Comparison of ENCODE assay signal across 1 cellular context in the genomic region with DNA sequence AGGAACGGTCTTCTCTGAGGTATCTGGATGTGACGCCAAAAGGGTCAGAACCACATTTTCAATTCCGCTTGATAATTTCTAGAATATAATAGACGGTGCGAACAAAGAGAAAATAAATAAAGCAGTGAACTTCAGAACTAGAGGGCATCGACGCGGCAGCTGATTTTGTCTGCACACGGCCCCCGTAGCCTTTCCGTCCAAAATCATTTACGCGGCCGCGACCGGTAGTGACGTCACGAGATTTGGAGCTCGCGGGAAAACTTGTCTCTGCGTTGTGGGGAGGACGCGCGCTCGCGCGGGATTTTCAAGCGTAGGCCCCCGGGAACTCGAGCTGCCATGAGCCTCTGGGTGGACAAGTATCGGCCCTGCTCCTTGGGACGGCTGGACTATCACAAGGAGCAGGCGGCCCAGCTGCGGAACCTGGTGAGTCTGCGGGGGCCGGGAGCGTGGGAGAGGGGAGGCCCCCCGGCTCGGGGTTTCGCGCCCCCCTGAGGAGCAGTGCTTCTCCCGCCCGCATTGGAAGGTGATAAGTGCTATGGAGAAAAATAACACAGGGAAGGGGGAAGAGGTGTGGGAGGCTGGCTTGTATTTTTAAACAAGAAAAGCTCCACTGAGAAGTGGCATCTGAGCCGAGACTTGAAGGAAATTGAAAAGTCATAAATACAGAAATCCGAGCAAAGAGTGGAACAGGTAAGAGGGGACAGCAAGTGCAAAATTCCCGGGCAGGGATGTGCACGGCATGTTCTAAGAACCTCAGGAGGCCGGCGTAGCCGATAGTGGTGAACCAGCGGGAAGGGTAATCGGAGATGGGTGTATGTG.
TF ChIP-seq lines count a peak whose summit lies in the region.

A gene with protein sequence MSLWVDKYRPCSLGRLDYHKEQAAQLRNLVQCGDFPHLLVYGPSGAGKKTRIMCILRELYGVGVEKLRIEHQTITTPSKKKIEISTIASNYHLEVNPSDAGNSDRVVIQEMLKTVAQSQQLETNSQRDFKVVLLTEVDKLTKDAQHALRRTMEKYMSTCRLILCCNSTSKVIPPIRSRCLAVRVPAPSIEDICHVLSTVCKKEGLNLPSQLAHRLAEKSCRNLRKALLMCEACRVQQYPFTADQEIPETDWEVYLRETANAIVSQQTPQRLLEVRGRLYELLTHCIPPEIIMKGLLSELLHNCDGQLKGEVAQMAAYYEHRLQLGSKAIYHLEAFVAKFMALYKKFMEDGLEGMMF (plus strand): TSS at position 307 of the 819 bp plus-strand sequence. CDS start 30 bp downstream, at position 337.

TF ChIP-seq in K562, 482 proteins besides CTCF, POLR2A, EP300 and RAD21 (continued from another document and continues in another):
- TF ChIP-seq, protein P1, sequence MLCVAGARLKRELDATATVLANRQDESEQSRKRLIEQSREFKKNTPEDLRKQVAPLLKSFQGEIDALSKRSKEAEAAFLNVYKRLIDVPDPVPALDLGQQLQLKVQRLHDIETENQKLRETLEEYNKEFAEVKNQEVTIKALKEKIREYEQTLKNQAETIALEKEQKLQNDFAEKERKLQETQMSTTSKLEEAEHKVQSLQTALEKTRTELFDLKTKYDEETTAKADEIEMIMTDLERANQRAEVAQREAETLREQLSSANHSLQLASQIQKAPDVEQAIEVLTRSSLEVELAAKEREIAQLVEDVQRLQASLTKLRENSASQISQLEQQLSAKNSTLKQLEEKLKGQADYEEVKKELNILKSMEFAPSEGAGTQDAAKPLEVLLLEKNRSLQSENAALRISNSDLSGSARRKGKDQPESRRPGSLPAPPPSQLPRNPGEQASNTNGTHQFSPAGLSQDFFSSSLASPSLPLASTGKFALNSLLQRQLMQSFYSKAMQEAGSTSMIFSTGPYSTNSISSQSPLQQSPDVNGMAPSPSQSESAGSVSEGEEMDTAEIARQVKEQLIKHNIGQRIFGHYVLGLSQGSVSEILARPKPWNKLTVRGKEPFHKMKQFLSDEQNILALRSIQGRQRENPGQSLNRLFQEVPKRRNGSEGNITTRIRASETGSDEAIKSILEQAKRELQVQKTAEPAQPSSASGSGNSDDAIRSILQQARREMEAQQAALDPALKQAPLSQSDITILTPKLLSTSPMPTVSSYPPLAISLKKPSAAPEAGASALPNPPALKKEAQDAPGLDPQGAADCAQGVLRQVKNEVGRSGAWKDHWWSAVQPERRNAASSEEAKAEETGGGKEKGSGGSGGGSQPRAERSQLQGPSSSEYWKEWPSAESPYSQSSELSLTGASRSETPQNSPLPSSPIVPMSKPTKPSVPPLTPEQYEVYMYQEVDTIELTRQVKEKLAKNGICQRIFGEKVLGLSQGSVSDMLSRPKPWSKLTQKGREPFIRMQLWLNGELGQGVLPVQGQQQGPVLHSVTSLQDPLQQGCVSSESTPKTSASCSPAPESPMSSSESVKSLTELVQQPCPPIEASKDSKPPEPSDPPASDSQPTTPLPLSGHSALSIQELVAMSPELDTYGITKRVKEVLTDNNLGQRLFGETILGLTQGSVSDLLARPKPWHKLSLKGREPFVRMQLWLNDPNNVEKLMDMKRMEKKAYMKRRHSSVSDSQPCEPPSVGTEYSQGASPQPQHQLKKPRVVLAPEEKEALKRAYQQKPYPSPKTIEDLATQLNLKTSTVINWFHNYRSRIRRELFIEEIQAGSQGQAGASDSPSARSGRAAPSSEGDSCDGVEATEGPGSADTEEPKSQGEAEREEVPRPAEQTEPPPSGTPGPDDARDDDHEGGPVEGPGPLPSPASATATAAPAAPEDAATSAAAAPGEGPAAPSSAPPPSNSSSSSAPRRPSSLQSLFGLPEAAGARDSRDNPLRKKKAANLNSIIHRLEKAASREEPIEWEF (CRISPR knock-in tag; IDR thresholded peaks at IDR 0.05): no peak
- TF ChIP-seq KDM1A (IDR thresholded peaks at IDR 0.05): no peak
- TF ChIP-seq POLR2AphosphoS5 (IDR thresholded peaks at IDR 0.05; ENCODE audit: control insufficient read depth, insufficient read depth, low read depth, low read length): peak; percentile 64; the same call in 1 of the 2 replicates
- TF ChIP-seq, protein P2, sequence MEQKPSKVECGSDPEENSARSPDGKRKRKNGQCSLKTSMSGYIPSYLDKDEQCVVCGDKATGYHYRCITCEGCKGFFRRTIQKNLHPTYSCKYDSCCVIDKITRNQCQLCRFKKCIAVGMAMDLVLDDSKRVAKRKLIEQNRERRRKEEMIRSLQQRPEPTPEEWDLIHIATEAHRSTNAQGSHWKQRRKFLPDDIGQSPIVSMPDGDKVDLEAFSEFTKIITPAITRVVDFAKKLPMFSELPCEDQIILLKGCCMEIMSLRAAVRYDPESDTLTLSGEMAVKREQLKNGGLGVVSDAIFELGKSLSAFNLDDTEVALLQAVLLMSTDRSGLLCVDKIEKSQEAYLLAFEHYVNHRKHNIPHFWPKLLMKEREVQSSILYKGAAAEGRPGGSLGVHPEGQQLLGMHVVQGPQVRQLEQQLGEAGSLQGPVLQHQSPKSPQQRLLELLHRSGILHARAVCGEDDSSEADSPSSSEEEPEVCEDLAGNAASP (IDR thresholded peaks at IDR 0.05): no peak
- TF ChIP-seq, protein P3, sequence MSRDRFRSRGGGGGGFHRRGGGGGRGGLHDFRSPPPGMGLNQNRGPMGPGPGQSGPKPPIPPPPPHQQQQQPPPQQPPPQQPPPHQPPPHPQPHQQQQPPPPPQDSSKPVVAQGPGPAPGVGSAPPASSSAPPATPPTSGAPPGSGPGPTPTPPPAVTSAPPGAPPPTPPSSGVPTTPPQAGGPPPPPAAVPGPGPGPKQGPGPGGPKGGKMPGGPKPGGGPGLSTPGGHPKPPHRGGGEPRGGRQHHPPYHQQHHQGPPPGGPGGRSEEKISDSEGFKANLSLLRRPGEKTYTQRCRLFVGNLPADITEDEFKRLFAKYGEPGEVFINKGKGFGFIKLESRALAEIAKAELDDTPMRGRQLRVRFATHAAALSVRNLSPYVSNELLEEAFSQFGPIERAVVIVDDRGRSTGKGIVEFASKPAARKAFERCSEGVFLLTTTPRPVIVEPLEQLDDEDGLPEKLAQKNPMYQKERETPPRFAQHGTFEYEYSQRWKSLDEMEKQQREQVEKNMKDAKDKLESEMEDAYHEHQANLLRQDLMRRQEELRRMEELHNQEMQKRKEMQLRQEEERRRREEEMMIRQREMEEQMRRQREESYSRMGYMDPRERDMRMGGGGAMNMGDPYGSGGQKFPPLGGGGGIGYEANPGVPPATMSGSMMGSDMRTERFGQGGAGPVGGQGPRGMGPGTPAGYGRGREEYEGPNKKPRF (IDR thresholded peaks at IDR 0.05; ENCODE audit: low read depth, low read length): no peak
- TF ChIP-seq SUPT5H (IDR thresholded peaks at IDR 0.05): peak; percentile 83
- TF ChIP-seq CHD2 (IDR thresholded peaks at IDR 0.05; ENCODE audit: low read depth, low read length): peak; percentile 96
- TF ChIP-seq YBX1 (IDR thresholded peaks at IDR 0.05): no peak
- no peak for TF ChIP-seq NR2C2 (CRISPR knock-in tag; IDR thresholded peaks at IDR 0.05)
- TF ChIP-seq NR2C2 (tag; IDR thresholded peaks at IDR 0.05): 0 out of 2 replicates have a peak, but pooled peaks have one; percentile 43
- TF ChIP-seq MNT (conservative IDR thresholded peaks at IDR 0.05): peak in 1 of 2 experiments; percentile 68
- no peak for TF ChIP-seq FOS (IDR thresholded peaks at IDR 0.05; ENCODE audit: extremely low read depth, insufficient read length)
- peak; percentile 92 for TF ChIP-seq MYBL2 (IDR thresholded peaks at IDR 0.05; ENCODE audit: low read depth)
- TF ChIP-seq MYBL2 (CRISPR knock-in tag; IDR thresholded peaks at IDR 0.05; ENCODE audit: borderline replicate concordance): no peak
- no peak for TF ChIP-seq DNMT1 (IDR thresholded peaks at IDR 0.05)
- TF ChIP-seq RNF219 (CRISPR knock-in tag; IDR thresholded peaks at IDR 0.05): no peak
- TF ChIP-seq SRSF7 (optimal IDR thresholded peaks at IDR 0.05; ENCODE audit: low read depth, low read length): no peak
- TF ChIP-seq, protein P4, sequence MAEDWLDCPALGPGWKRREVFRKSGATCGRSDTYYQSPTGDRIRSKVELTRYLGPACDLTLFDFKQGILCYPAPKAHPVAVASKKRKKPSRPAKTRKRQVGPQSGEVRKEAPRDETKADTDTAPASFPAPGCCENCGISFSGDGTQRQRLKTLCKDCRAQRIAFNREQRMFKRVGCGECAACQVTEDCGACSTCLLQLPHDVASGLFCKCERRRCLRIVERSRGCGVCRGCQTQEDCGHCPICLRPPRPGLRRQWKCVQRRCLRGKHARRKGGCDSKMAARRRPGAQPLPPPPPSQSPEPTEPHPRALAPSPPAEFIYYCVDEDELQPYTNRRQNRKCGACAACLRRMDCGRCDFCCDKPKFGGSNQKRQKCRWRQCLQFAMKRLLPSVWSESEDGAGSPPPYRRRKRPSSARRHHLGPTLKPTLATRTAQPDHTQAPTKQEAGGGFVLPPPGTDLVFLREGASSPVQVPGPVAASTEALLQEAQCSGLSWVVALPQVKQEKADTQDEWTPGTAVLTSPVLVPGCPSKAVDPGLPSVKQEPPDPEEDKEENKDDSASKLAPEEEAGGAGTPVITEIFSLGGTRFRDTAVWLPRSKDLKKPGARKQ (CRISPR knock-in tag; IDR thresholded peaks at IDR 0.05): no peak
- TF ChIP-seq ZNF766 (CRISPR knock-in tag; conservative IDR thresholded peaks at IDR 0.05): 0 out of 2 replicates have a peak, but pooled peaks have one; percentile 31
- no peak for TF ChIP-seq ARID1B (IDR thresholded peaks at IDR 0.05)
- TF ChIP-seq AFF4 (CRISPR knock-in tag; IDR thresholded peaks at IDR 0.05): 0 out of 2 replicates have a peak, but pooled peaks have one; percentile 32
- TF ChIP-seq ILK (tag; IDR thresholded peaks at IDR 0.05; ENCODE audit: borderline replicate concordance, low read depth): no peak
- TF ChIP-seq, protein P5, sequence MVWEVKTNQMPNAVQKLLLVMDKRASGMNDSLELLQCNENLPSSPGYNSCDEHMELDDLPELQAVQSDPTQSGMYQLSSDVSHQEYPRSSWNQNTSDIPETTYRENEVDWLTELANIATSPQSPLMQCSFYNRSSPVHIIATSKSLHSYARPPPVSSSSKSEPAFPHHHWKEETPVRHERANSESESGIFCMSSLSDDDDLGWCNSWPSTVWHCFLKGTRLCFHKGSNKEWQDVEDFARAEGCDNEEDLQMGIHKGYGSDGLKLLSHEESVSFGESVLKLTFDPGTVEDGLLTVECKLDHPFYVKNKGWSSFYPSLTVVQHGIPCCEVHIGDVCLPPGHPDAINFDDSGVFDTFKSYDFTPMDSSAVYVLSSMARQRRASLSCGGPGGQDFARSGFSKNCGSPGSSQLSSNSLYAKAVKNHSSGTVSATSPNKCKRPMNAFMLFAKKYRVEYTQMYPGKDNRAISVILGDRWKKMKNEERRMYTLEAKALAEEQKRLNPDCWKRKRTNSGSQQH (CRISPR knock-in tag; IDR thresholded peaks at IDR 0.05): no peak
- no peak for TF ChIP-seq ZNF408 (CRISPR knock-in tag; IDR thresholded peaks at IDR 0.05; ENCODE audit: low read depth)
- TF ChIP-seq FOXP1 (CRISPR knock-in tag; IDR thresholded peaks at IDR 0.05): no peak
- no peak for TF ChIP-seq HDAC2 (IDR thresholded peaks at IDR 0.05)
- peak; percentile 83 for TF ChIP-seq KHSRP (IDR thresholded peaks at IDR 0.05)
- TF ChIP-seq KDM4B (IDR thresholded peaks at IDR 0.05; ENCODE audit: borderline replicate concordance in 2 of 2, low read depth in 1 of 2): no peak
- TF ChIP-seq TBP (optimal IDR thresholded peaks at IDR 0.05; ENCODE audit: low read depth, low read length): peak; percentile 78
- peak; percentile 71 for TF ChIP-seq C11orf30 (IDR thresholded peaks at IDR 0.05; ENCODE audit: low read depth)
- no peak for TF ChIP-seq FOSL1 (tag; conservative IDR thresholded peaks at IDR 0.05)
- TF ChIP-seq HCFC1 (IDR thresholded peaks at IDR 0.05; ENCODE audit: low read depth, low read length): peak; percentile 55; the same call in 1 of the 2 replicates
- no peak for TF ChIP-seq MEIS2 (IDR thresholded peaks at IDR 0.05; ENCODE audit: partially characterized antibody)
- TF ChIP-seq CCAR2 (IDR thresholded peaks at IDR 0.05; ENCODE audit: low read depth, low read length): no peak
